Comparison of ENCODE assay signal across 11 cellular contexts in genomic region chr4:40180356-40180755, GRCh38. TPM values are rescaled to one million over a fixed set of nuclear protein-coding genes. Genes with fewer than 3 reads are reported as not detected.
DNase-seq lines count a peak whose midpoint lies in the region; ATAC-seq, FAIRE-seq and TF ChIP-seq lines count a peak whose summit lies in the region.
"Had no signal": no experiment of that assay in that cellular context is flagged by ENCODE, and none has a peak within 500 bp of the region (broad histone marks: within the 10 kb centered on the region; RNA-seq: fewer than 3 reads in every experiment).

No MANE protein-coding gene starts in this region.

- H3K27ac Mint-ChIP-seq in activated naive CD4-positive, alpha-beta T cell treated with anti-CD3 and anti-CD28 coated beads, Interleukin-2, amount 50 U/mL, for 24 hours: peak overlapping the region; percentile 85
- H3K27ac Mint-ChIP-seq: CD4-positive, CD25-positive, alpha-beta regulatory T cell had no signal

- ATAC-seq in gastrocnemius medialis: peak; percentile 55 to 58
- ATAC-seq in HG02678 (IDR thresholded peaks at IDR 0.05; ENCODE audit: unreplicated experiment): no peak

- no peaks in the 10 kb centered on the region for H3K9me3 ChIP-seq in gastrocnemius medialis

- H3K4me3 ChIP-seq in gastrocnemius medialis: no peak overlapping the region

- peak; percentile 55 for FAIRE-seq in endometrium (lab: Jason Lieb, UNC)

- peaks cover 57% of the 10 kb centered on the region for H3K4me1 Mint-ChIP-seq in activated naive CD4-positive, alpha-beta T cell treated with anti-CD3 and anti-CD28 coated beads, Interleukin-2, amount 50 U/mL, for 24 hours

- no peaks in the 10 kb centered on the region for H3K27me3 Mint-ChIP-seq in activated naive CD4-positive, alpha-beta T cell treated with anti-CD3 and anti-CD28 coated beads, Interleukin-2, amount 50 U/mL, for 24 hours
- H3K27me3 Mint-ChIP-seq: CD4-positive, CD25-positive, alpha-beta regulatory T cell had no signal

- TF ChIP-seq POLR2A in gastrocnemius medialis (IDR thresholded peaks at IDR 0.05): no peak

- intact Hi-C loops in gastrocnemius medialis (cut with DNase I; ENCODE audit: low total_unique reads): no loop called here

- no peaks in the 10 kb centered on the region for H3K36me3 Mint-ChIP-seq in activated naive CD4-positive, alpha-beta T cell treated with anti-CD3 and anti-CD28 coated beads, Interleukin-2, amount 50 U/mL, for 24 hours
- H3K36me3 Mint-ChIP-seq: CD4-positive, CD25-positive, alpha-beta regulatory T cell had no signal

- peak overlapping the region in 1 of 4 donors; percentile 22 for H3K27ac ChIP-seq in gastrocnemius medialis

- no peaks in the 10 kb centered on the region for H3K9me3 Mint-ChIP-seq in activated naive CD4-positive, alpha-beta T cell treated with anti-CD3 and anti-CD28 coated beads, Interleukin-2, amount 50 U/mL, for 24 hours
- H3K9me3 Mint-ChIP-seq: CD4-positive, CD25-positive, alpha-beta regulatory T cell had no signal

- TF ChIP-seq CTCF in gastrocnemius medialis (IDR thresholded peaks at IDR 0.05 in 4 of 5, conservative IDR thresholded peaks at IDR 0.05 in 1 of 5): no peak

- H3K4me1 ChIP-seq in gastrocnemius medialis: no peaks in the 10 kb centered on the region

- peak overlapping the region; percentile 62 for H3K4me3 Mint-ChIP-seq in activated naive CD4-positive, alpha-beta T cell treated with anti-CD3 and anti-CD28 coated beads, Interleukin-2, amount 50 U/mL, for 24 hours
- H3K4me3 Mint-ChIP-seq: CD4-positive, CD25-positive, alpha-beta regulatory T cell had no signal

- no peaks in the 10 kb centered on the region for H3K36me3 ChIP-seq in gastrocnemius medialis

- DNase-seq in activated naive CD4-positive, alpha-beta T cell treated with Interleukin-2 at 50 U/mL for 16 hours: no peak
- peak; percentile 88 for DNase-seq in NOMO-1 treated with DMSO at 0.1 percent for 48 hours (lab: John Stamatoyannopoulos, UW; ENCODE audit: unreplicated experiment)
- DNase-seq in gastrocnemius medialis: no peak
- DNase-seq in NCI-H2196 (lab: John Stamatoyannopoulos, UW; ENCODE audit: unreplicated experiment): no peak
- DNase-seq in DMS153 treated with DMSO at 0.1 percent for 48 hours (lab: John Stamatoyannopoulos, UW; ENCODE audit: unreplicated experiment): no peak
- DNase-seq: activated CD4-positive, alpha-beta T cell treated with anti-CD3 and anti-CD28 coated beads, Interleukin-2, amount 50 U/mL, for 4 hours; CD4-positive, CD25-positive, alpha-beta regulatory T cell; occipital lobe had no signal

- in situ Hi-C loops in gastrocnemius medialis (cut with MboI; ENCODE audit: low sequenced_read_pairs in 4 of 4): no loop called here

- H3K27me3 ChIP-seq in gastrocnemius medialis: peaks cover 0 to 10% (median 3%) of the 10 kb centered on the region in 3 donors

RNA-seq across cellular contexts. Expression of gene RHOH, which starts 16.5 kb away (rescaled TPM):
- total RNA-seq in gastrocnemius medialis: under 1 TPM in 1 of 4 donors, not detected in 3; 0.26 TPM
